Comparison of ENCODE assay signal across 8 cellular contexts in the genomic region with DNA sequence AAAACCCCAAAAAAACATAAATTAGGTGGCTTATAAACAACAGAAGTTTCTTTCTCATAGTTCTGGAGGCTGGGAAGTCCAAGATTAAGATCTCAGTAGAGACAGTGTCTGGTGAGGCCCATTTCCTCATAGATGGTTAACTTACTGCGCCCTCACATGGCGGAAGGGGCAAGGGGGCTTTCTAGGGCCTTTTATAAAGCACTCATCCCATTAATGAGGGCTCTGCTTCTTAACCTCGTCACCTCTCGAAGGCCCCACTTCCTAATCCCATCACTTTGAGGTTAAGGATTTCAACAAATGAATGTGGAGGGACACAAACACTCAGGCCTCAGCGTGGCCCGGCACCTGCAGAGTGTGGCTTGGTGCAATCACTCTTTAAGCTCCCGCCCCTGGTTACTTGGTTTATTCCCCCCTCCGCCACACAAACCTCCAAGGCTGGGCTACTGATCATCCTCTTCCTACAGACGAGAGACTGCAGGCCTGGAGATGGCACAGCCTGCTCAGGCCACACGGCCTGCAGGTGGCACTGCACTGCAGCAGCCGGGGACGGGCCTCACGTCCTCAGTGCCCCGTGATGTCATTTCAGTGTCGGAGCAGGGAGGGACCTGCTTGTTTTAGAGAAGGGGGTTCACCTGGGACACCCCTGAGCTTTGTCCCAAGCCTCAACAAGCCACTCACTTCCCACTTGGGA.
DNase-seq lines count a peak whose midpoint lies in the region; ATAC-seq and TF ChIP-seq lines count a peak whose summit lies in the region.
"Not testable (repeated sequence)": the region's sequence is repeated elsewhere in the genome, so short reads cannot be mapped to it uniquely, and the experiment has no call there.

No MANE protein-coding gene starts in this region.

- H3K4me3 Mint-ChIP-seq in CD4-positive, alpha-beta memory T cell; stimulated activated memory B cell treated with anti-CD40 and anti-IgM and Interleukin-4, amounts not matched to agents 10 μg/mL and 1 μg/mL and 100 μg/mL, for 72 hours: not testable (repeated sequence)

- TF ChIP-seq EP300 in neural cell (conservative IDR thresholded peaks at IDR 0.05; ENCODE audit: poor library complexity, severe bottlenecking) = not testable (repeated sequence)

- peak in 3 of 5 donors; percentile 4 to 10 (median 4) for DNase-seq in CD4-positive, alpha-beta memory T cell
- peak; percentile 64 for DNase-seq in HT-29 (ENCODE audit: low spot score)
- DNase-seq in NCI-H748 (lab: John Stamatoyannopoulos, UW; ENCODE audit: unreplicated experiment) = peak; percentile 22
- DNase-seq in activated CD4-positive, alpha-beta T cell treated with anti-CD3 and anti-CD28 coated beads for 48 hours = peak; percentile 56
- DNase-seq in cardiac fibroblast (ENCODE audit: low read depth in 2 of 2) = peak; percentile 65 to 72
- DNase-seq in left ventricle myocardium superior = peak; percentile 82

- H3K9me3 Mint-ChIP-seq in CD4-positive, alpha-beta memory T cell; stimulated activated memory B cell treated with anti-CD40 and anti-IgM and Interleukin-4, amounts not matched to agents 10 μg/mL and 1 μg/mL and 100 μg/mL, for 72 hours: not testable (repeated sequence)

- POLR2A ChIA-PET in CD4-positive, alpha-beta memory T cell (lab: Charles Lee; ENCODE audit: partially characterized antibody) = not testable (repeated sequence)

- not testable (repeated sequence) for H3F3A ChIP-seq in neural cell (ENCODE audit: insufficient read depth, low read length, poor library complexity, severe bottlenecking)

- TF ChIP-seq RAD21 in neural cell (conservative IDR thresholded peaks at IDR 0.05) = not testable (repeated sequence)

- H3K4me1 Mint-ChIP-seq in CD4-positive, alpha-beta memory T cell; stimulated activated memory B cell treated with anti-CD40 and anti-IgM and Interleukin-4, amounts not matched to agents 10 μg/mL and 1 μg/mL and 100 μg/mL, for 72 hours: not testable (repeated sequence)

- H3K9me3 ChIP-seq in CD4-positive, alpha-beta memory T cell (ENCODE audit: control insufficient read depth in 1 of 2, low read length in 2 of 2); neural cell (ENCODE audit: low read length): not testable (repeated sequence)

- H3K9ac ChIP-seq in neural cell (ENCODE audit: low read length) = not testable (repeated sequence)

- not testable (repeated sequence) for H3K4me3 ChIP-seq in CD4-positive, alpha-beta memory T cell (ENCODE audit: low read length in 2 of 2); cardiac fibroblast (replicated peaks in 1 of 2; ENCODE audit: low read depth in 2 of 2, low read length in 2 of 2); neural cell (ENCODE audit: low read length)

- intact Hi-C loops in CD4-positive, alpha-beta memory T cell (cut with micrococcal nuclease); left ventricle myocardium superior (cut with micrococcal nuclease): not testable (repeated sequence)

- H3K36me3 ChIP-seq in CD4-positive, alpha-beta memory T cell (ENCODE audit: insufficient read depth, low read length); neural cell (ENCODE audit: insufficient read depth, low read length): not testable (repeated sequence)

- TF ChIP-seq CTCF in cardiac fibroblast (IDR thresholded peaks at IDR 0.05; ENCODE audit: low read depth, low read length) (peak; percentile 54), neural cell (IDR thresholded peaks at IDR 0.05; ENCODE audit: poor library complexity, severe bottlenecking) (peak; percentile 55)

- H3K79me2 ChIP-seq in neural cell (replicated peaks; ENCODE audit: insufficient read depth, low read length) = not testable (repeated sequence)

- H3K4me1 ChIP-seq in CD4-positive, alpha-beta memory T cell (ENCODE audit: insufficient read depth, low read length) = not testable (repeated sequence)

- H3K27ac Mint-ChIP-seq in CD4-positive, alpha-beta memory T cell; stimulated activated memory B cell treated with anti-CD40 and anti-IgM and Interleukin-4, amounts not matched to agents 10 μg/mL and 1 μg/mL and 100 μg/mL, for 72 hours: not testable (repeated sequence)

- not testable (repeated sequence) for H3K27ac ChIP-seq in CD4-positive, alpha-beta memory T cell (ENCODE audit: low read depth, low read length); neural cell (ENCODE audit: low read length)

- H3K36me3 Mint-ChIP-seq in CD4-positive, alpha-beta memory T cell; stimulated activated memory B cell treated with anti-CD40 and anti-IgM and Interleukin-4, amounts not matched to agents 10 μg/mL and 1 μg/mL and 100 μg/mL, for 72 hours: not testable (repeated sequence)

- not testable (repeated sequence) for H3K4me2 ChIP-seq in neural cell (ENCODE audit: low read length)

- ATAC-seq in left ventricle myocardium superior = peak; percentile 95
- ATAC-seq in stimulated activated memory B cell treated with anti-CD40 and anti-IgM and Interleukin-4, amounts not matched to agents 10 μg/mL and 1 μg/mL and 100 μg/mL, for 72 hours = peak; percentile 79

- H3K27me3 Mint-ChIP-seq in CD4-positive, alpha-beta memory T cell; stimulated activated memory B cell treated with anti-CD40 and anti-IgM and Interleukin-4, amounts not matched to agents 10 μg/mL and 1 μg/mL and 100 μg/mL, for 72 hours: not testable (repeated sequence)

- H4K20me1 ChIP-seq in neural cell (ENCODE audit: insufficient read depth) = not testable (repeated sequence)

- H2AFZ ChIP-seq in neural cell (ENCODE audit: low read depth, low read length) = not testable (repeated sequence)

- CTCF ChIA-PET in CD4-positive, alpha-beta memory T cell (lab: Charles Lee; ENCODE audit: partially characterized antibody) = not testable (repeated sequence)

- H3K9me2 ChIP-seq in neural cell (ENCODE audit: insufficient read depth, low read length) = not testable (repeated sequence)

- not testable (repeated sequence) for H3K27me3 ChIP-seq in CD4-positive, alpha-beta memory T cell (ENCODE audit: insufficient read depth, low read length); neural cell (ENCODE audit: insufficient read depth, low read depth, low read length)

TF ChIP-seq in neural cell, 6 proteins besides CTCF, POLR2A, EP300 and RAD21:
- peak; percentile 58 for TF ChIP-seq SMC3 (conservative IDR thresholded peaks at IDR 0.05; ENCODE audit: poor library complexity)

Comparison
In these comparisons a context has a peak if more than half of its experiments do, and no peak if none do; other contexts are left out.
1. DNase-seq: peak in every context shown above with its lines; median percentile 82 in left ventricle myocardium superior; 68 in cardiac fibroblast; 64 in HT-29; 56 in activated CD4-positive, alpha-beta T cell treated with anti-CD3 and anti-CD28 coated beads for 48 hours; 22 in NCI-H748; 4 in CD4-positive, alpha-beta memory T cell.